In the genomic region with DNA sequence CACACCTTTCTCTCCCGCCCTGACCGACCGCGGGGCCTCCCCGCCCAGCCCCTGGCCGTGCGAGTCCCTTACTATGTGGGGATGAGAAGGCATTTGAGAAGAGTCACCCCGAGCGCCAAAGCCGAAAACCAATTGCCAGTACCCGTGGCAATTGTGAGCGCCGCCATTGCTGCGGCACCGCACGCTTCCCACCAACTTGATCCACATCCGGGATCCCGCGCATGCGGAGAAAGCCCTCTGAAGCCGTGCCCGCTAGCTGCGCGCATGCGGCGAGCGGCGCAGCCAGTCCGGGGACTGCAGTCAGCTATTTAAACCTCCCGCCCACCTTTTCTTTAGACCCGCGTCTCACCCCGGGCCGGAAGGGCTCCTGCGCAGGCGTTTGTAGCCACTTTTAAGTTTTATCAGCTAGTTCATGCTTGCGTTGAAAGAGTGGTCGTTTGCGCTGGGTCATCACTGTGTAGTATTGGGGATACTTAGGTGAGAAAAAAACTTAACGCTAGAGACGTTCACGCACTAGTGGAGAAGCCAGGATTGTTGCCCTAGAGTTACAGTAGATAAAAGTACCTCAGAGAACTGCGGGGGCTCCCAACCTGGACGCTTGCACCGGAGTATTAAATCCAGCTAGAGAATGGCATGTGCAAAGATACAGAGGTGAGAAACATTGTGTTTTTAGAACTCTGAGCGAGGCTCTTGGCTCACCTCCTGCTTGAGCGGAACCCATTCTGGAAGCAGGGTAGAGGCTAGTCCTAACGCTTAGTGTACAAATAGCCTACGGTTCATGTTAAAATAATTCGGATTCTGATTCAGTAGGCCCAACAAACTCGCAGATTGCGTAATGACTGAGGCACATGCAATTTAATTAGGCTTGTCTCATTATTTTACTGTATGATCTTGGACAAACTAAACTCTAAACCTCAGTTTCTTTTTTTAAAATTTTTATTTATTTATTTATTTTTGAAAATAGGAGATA, we compare ENCODE assay signal across 8 cellular contexts. TPM values are rescaled to one million over a fixed set of nuclear protein-coding genes. Genes with fewer than 3 reads are reported as not detected.
DNase-seq lines count a peak whose midpoint lies in the region; ATAC-seq, FAIRE-seq and TF ChIP-seq lines count a peak whose summit lies in the region.

A gene (minus strand): TSS at position 205 of the 970 bp plus-strand sequence. CDS start 38 bp downstream, at position 167.

- H4K20me1 ChIP-seq in OCI-LY7 (ENCODE audit: insufficient read depth, low read length) = no peaks in the 10 kb centered on the region

- peak; percentile 92 for ATAC-seq in GM21526 (IDR thresholded peaks at IDR 0.05; ENCODE audit: low FRiP score, unreplicated experiment)
- ATAC-seq in mucosa of descending colon = peak; percentile 99

- H3K9me2 ChIP-seq in OCI-LY7 (ENCODE audit: insufficient read depth, low read length) = no peaks in the 10 kb centered on the region

- TSS peak; percentile 93 for BruUV-seq in OCI-LY7 (replicated peaks; lab: Mats Ljungman, UMichigan)

- H3K9me3 ChIP-seq in OCI-LY7 (ENCODE audit: low read length) = no peaks in the 10 kb centered on the region
- H3K9me3 ChIP-seq in mucosa of descending colon = no peaks in the 10 kb centered on the region

- DNase-seq in D721Med (ENCODE audit: insufficient read length, low spot score) (peak; percentile 97), HuH-7.5 (ENCODE audit: low spot score) (peak; percentile 88), OCI-LY7 (ENCODE audit: low spot score) (peak; percentile 96), activated T-cell treated with anti-CD3 and anti-CD28 coated beads for 24 hours (ENCODE audit: low read depth) (peak; percentile 98), epidermal melanocyte (ENCODE audit: insufficient read length, low spot score) (peak; percentile 98), mucosa of descending colon (peak; percentile 97)
- peak; percentile 94 for DNase-seq in stimulated activated CD8-positive, alpha-beta memory T cell treated with anti-CD3 and anti-CD28 coated beads, Interleukin-4, amount 100 ng/mL, for 24 hours (ENCODE audit: low read depth)

- H3K36me3 ChIP-seq in OCI-LY7 (ENCODE audit: insufficient read depth, low read length) (peaks cover 39% of the 10 kb centered on the region), mucosa of descending colon (ENCODE audit: low read depth) (no peaks in the 10 kb centered on the region)

- H3K4me3 ChIP-seq in OCI-LY7 (ENCODE audit: low read depth, low read length, poor library complexity, severe bottlenecking) (peak within 1 kb of the TSS; percentile 82), mucosa of descending colon (peak within 1 kb of the TSS; percentile 57)

- peaks cover 38% of the 10 kb centered on the region; the same call in 1 of the 2 replicates for H3K79me2 ChIP-seq in OCI-LY7 (ENCODE audit: insufficient read depth, low read depth, low read length)

- H3K4me2 ChIP-seq in OCI-LY7 (ENCODE audit: low read length) = peak within 1 kb of the TSS; percentile 84

- no peak for FAIRE-seq in D721Med (lab: Jason Lieb, UNC)

- H3K27ac ChIP-seq in OCI-LY7 (ENCODE audit: low read depth, low read length, poor library complexity, severe bottlenecking) = peak within 1 kb of the TSS; percentile 75

- H3K4me1 ChIP-seq in OCI-LY7 (ENCODE audit: insufficient read depth, low read length, poor library complexity, severe bottlenecking) (peaks cover 46% of the 10 kb centered on the region), mucosa of descending colon (ENCODE audit: low read depth) (peaks cover 12% of the 10 kb centered on the region)

- intact Hi-C loops in OCI-LY7 (cut with micrococcal nuclease; ENCODE audit: unreplicated experiment) (loop anchor here (1.0 to 10.0 kb wide), 3 partner anchors 49 to 433 kb away; a partner anchor contains a TSS), mucosa of descending colon (cut with DNase I, micrococcal nuclease) (no loop called here)

- POLR2A ChIA-PET in OCI-LY7 (lab: Charles Lee) = interaction anchor here (0.6 to 2.4 kb wide), 5 partner anchors 10 to 145 kb away, joined by 3 to 9 read pairs (median 5); a partner anchor contains a TSS

- TF ChIP-seq CTCF in D721Med (IDR thresholded peaks at IDR 0.05; ENCODE audit: insufficient read depth, missing control alignments) (no peak), OCI-LY7 (conservative IDR thresholded peaks at IDR 0.05; ENCODE audit: low read length) (no peak), mucosa of descending colon (IDR thresholded peaks at IDR 0.05) (no peak)

- CTCF ChIA-PET in OCI-LY7 (lab: Charles Lee; ENCODE audit: unreplicated experiment) = interaction anchor here (1.0 kb wide), 1 partner anchor 37 kb away, joined by 3 read pairs; no protein-coding TSS in a partner anchor

- peak within 1 kb of the TSS; percentile 87; the same call in 1 of the 2 replicates for H2AFZ ChIP-seq in OCI-LY7 (ENCODE audit: low read length)

RNA-seq across cellular contexts. Expression of the gene that starts here (rescaled TPM):
- 42.5 and 43.7 TPM in 2 replicates for total RNA-seq in OCI-LY7 (2014; rRNA removed; shearing (Covaris generic))
- total RNA-seq in OCI-LY7 (2022) = 61.9 and 66.1 TPM in 2 replicates
- total RNA-seq in mucosa of descending colon = 10 to 100 TPM; 24.3 to 32.7 (median 28.3) TPM

Comparison
In these comparisons a context has a peak if more than half of its experiments do, and no peak if none do; other contexts are left out.
1. Peak in every context shown above with its lines: DNase-seq, ATAC-seq, H3K4me3 ChIP-seq and H3K27ac ChIP-seq.